Comparison of ENCODE assay signal across 11 cellular contexts in the genomic region with DNA sequence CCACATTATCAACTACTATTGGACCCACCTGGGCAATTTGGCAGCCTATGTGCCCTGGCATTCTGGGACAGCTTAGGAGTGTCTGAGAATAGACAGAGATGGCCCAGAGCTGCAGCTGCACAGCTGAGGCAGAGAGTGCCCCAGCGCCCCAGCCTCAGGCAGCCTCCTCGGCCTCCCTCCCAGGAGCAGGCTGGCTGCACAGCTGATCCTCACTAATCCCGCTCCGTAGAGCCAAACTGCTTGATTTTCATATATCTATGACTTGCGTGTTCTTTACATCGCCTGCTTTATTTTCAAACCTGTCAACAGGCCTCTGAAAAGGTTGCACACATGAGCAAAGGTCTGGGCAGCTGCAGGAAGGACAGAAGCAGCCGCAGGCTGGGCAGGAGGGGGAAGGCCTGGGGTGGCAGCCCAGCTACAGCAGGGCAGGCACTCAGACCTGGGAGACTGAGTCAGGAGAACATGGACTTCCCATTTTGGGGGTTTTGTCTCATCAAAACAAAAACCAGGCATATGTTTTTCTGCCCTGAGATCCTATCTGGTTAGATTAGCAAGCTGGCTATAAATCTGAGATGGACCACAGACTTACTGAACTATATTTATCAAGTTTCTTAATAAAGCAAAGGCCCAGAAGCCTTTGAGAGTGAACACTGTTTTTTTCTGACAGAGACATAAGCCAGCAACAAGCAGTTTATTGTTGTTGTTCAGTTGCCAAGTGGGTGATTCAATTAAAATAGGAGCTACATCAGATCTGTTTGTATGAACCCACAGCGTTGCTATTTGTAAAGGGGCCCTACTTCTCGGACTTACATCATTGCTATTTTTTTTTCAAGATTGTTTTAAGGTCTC.
A peak's percentile ranks its signal among the peaks of the same experiment; 100 is the strongest.
DNase-seq lines count a peak whose midpoint lies in the region; ATAC-seq, FAIRE-seq and TF ChIP-seq lines count a peak whose summit lies in the region.
"Had no signal": no experiment of that assay in that cellular context is flagged by ENCODE, and none has a peak within 500 bp of the region (broad histone marks: within the 10 kb centered on the region; RNA-seq: fewer than 3 reads in every experiment).

No MANE protein-coding gene starts in this region.

- H3K4me1 ChIP-seq in astrocyte (ENCODE audit: insufficient read depth, low read length), result peaks cover 19% of the 10 kb centered on the region
- peaks cover 0 to 34% (median 15%) of the 10 kb centered on the region in 12 donors for H3K4me1 ChIP-seq in heart left ventricle

- H4K20me1 ChIP-seq in astrocyte (ENCODE audit: insufficient read depth, low read length), result no peaks in the 10 kb centered on the region

- FAIRE-seq in astrocyte (lab: Jason Lieb, UNC), result no peak
- FAIRE-seq: GM18507 had no signal

- H3K4me1 Mint-ChIP-seq in astrocyte (ENCODE audit: low read depth, unreplicated experiment), result peaks cover 28% of the 10 kb centered on the region
- peaks cover 4% of the 10 kb centered on the region for H3K4me1 Mint-ChIP-seq in activated CD4-positive, alpha-beta memory T cell treated with anti-CD3 and anti-CD28 coated beads, Interleukin-2, amount 10 ng/mL, durations not matched to agents 7 days and 5 days

- H3K9me3 Mint-ChIP-seq in astrocyte (ENCODE audit: unreplicated experiment), result peaks cover 3% of the 10 kb centered on the region
- H3K9me3 Mint-ChIP-seq in activated CD4-positive, alpha-beta memory T cell treated with anti-CD3 and anti-CD28 coated beads, Interleukin-2, amount 10 ng/mL, durations not matched to agents 7 days and 5 days, result no peaks in the 10 kb centered on the region

- peak overlapping the region; percentile 66 for H3K9ac ChIP-seq in astrocyte (ENCODE audit: low read length)

- H3K27ac ChIP-seq in astrocyte (ENCODE audit: low read depth, low read length) (peak overlapping the region; percentile 76), heart left ventricle (peak overlapping the region; percentile 42 to 88 (median 74))

- TF ChIP-seq POLR2A in heart left ventricle (IDR thresholded peaks at IDR 0.05), result no peak

- POLR2A ChIA-PET in activated CD4-positive, alpha-beta memory T cell treated with anti-CD3 and anti-CD28 coated beads, Interleukin-2, amount 10 ng/mL, durations not matched to agents 7 days and 5 days (lab: Charles Lee), result no interaction called here

- 23 to 54% (median 38%) methylated on average over 9 of the region's 9 CpGs for WGBS in heart left ventricle, 4 donors

- peak; percentile 72 to 86 (median 79) for ATAC-seq in heart left ventricle
- ATAC-seq in GM18502 (IDR thresholded peaks at IDR 0.05; ENCODE audit: poor library complexity, unreplicated experiment), result no peak
- ATAC-seq in HG02759 (IDR thresholded peaks at IDR 0.05; ENCODE audit: unreplicated experiment), result no peak

- intact Hi-C loops in heart left ventricle (cut with DNase I), result loop anchor here in 2 of 10 donors (5.0 to 10.0 kb wide), 2 partner anchors 299 to 301 kb away; a partner anchor contains a TSS

- H3K36me3 ChIP-seq in astrocyte (ENCODE audit: insufficient read depth, low read length), result no peaks in the 10 kb centered on the region
- H3K36me3 ChIP-seq in heart left ventricle, result no peaks in the 10 kb centered on the region

- peaks cover 2% of the 10 kb centered on the region for H3K36me3 Mint-ChIP-seq in astrocyte (ENCODE audit: low read depth, unreplicated experiment)
- no peaks in the 10 kb centered on the region for H3K36me3 Mint-ChIP-seq in activated CD4-positive, alpha-beta memory T cell treated with anti-CD3 and anti-CD28 coated beads, Interleukin-2, amount 10 ng/mL, durations not matched to agents 7 days and 5 days (ENCODE audit: low read depth)

- H3K27me3 Mint-ChIP-seq in astrocyte (ENCODE audit: low read depth, unreplicated experiment), result no peaks in the 10 kb centered on the region
- H3K27me3 Mint-ChIP-seq in activated CD4-positive, alpha-beta memory T cell treated with anti-CD3 and anti-CD28 coated beads, Interleukin-2, amount 10 ng/mL, durations not matched to agents 7 days and 5 days, result no peaks in the 10 kb centered on the region

- TF ChIP-seq CTCF in astrocyte (IDR thresholded peaks at IDR 0.05; ENCODE audit: insufficient read depth, low read depth, low read length), result no peak
- TF ChIP-seq CTCF in heart left ventricle (IDR thresholded peaks at IDR 0.05), result no peak
- no peak for TF ChIP-seq CTCF in retinal pigment epithelial cell (conservative IDR thresholded peaks at IDR 0.05; ENCODE audit: low read depth, low read length)

- no peak overlapping the region for H3K4me3 Mint-ChIP-seq in astrocyte (ENCODE audit: unreplicated experiment)
- no peak overlapping the region for H3K4me3 Mint-ChIP-seq in activated CD4-positive, alpha-beta memory T cell treated with anti-CD3 and anti-CD28 coated beads, Interleukin-2, amount 10 ng/mL, durations not matched to agents 7 days and 5 days

- H3K9me3 ChIP-seq in astrocyte (ENCODE audit: insufficient read depth, low read depth, low read length) (no peaks in the 10 kb centered on the region), heart left ventricle (no peaks in the 10 kb centered on the region)

- peak overlapping the region; percentile 18 for H2AFZ ChIP-seq in astrocyte (ENCODE audit: low read depth, low read length)

- H3K4me3 ChIP-seq in astrocyte (ENCODE audit: insufficient read depth, low read depth, low read length) (no peak overlapping the region), heart left ventricle (no peak overlapping the region), retinal pigment epithelial cell (ENCODE audit: low read length) (no peak overlapping the region)

- no peak overlapping the region for H3K27ac Mint-ChIP-seq in astrocyte (ENCODE audit: unreplicated experiment)
- H3K27ac Mint-ChIP-seq in activated CD4-positive, alpha-beta memory T cell treated with anti-CD3 and anti-CD28 coated beads, Interleukin-2, amount 10 ng/mL, durations not matched to agents 7 days and 5 days, result no peak overlapping the region

- DNase-seq in EH (ENCODE audit: low read depth) (peak; percentile 96), astrocyte (ENCODE audit: low read depth) (peak; percentile 97), heart left ventricle (peak in 4 of 5 donors; percentile 10 to 60 (median 36)), retinal pigment epithelial cell (ENCODE audit: low read depth) (peak; percentile 59)
- DNase-seq in activated CD4-positive, alpha-beta memory T cell treated with anti-CD3 and anti-CD28 coated beads, Interleukin-2, amount 10 ng/mL, durations not matched to agents 7 days and 5 days, result no peak
- DNase-seq in activated naive CD4-positive, alpha-beta T cell (lab: John Stamatoyannopoulos, UW), result no peak
- DNase-seq: NCI-H146, SHP77 treated with DMSO at 0.1 percent for 48 hours had no signal

- H3K4me2 ChIP-seq in astrocyte (ENCODE audit: low read length), result peak overlapping the region; percentile 46

- H3K79me2 ChIP-seq in astrocyte (ENCODE audit: insufficient read depth, low read length), result no peaks in the 10 kb centered on the region

- CTCF ChIA-PET in activated CD4-positive, alpha-beta memory T cell treated with anti-CD3 and anti-CD28 coated beads, Interleukin-2, amount 10 ng/mL, durations not matched to agents 7 days and 5 days (lab: Charles Lee), result no interaction called here

- H3K27me3 ChIP-seq in astrocyte (ENCODE audit: insufficient read depth, low read length) (no peaks in the 10 kb centered on the region), heart left ventricle (no peaks in the 10 kb centered on the region)

Comparison
In these comparisons a context has a peak if more than half of its experiments do, and no peak if none do; other contexts are left out.
1. DNase-seq: peak in EH (single experiment), astrocyte (single experiment), heart left ventricle (4 of 5) and retinal pigment epithelial cell (single experiment); none in activated CD4-positive, alpha-beta memory T cell treated with anti-CD3 and anti-CD28 coated beads, Interleukin-2, amount 10 ng/mL, durations not matched to agents 7 days and 5 days (single experiment) and activated naive CD4-positive, alpha-beta T cell (0 of 4).
2. ATAC-seq: peak in heart left ventricle (4 of 4); none in GM18502 (single experiment) and HG02759 (single experiment).